Comparison of ENCODE assay signal across 24 cellular contexts in genomic region chr5:27908341-27908740, GRCh38.
DNase-seq lines count a peak whose midpoint lies in the region; ATAC-seq, FAIRE-seq and TF ChIP-seq lines count a peak whose summit lies in the region.
"Had no signal": no experiment of that assay in that cellular context is flagged by ENCODE, and none has a peak within 500 bp of the region (broad histone marks: within the 10 kb centered on the region; RNA-seq: fewer than 3 reads in every experiment).

No MANE protein-coding gene starts in this region.

- H3K27ac ChIP-seq in breast epithelium (no peak overlapping the region), PC-3 (ENCODE audit: low read length) (no peak overlapping the region), aorta (ENCODE audit: low read depth in 1 of 2, low read length in 2 of 2) (no peak overlapping the region)
- H3K27ac ChIP-seq: 22Rv1 had no signal

- TF ChIP-seq POLR2A in breast epithelium (IDR thresholded peaks at IDR 0.05) = no peak

- intact Hi-C loops in MCF 10A (cut with micrococcal nuclease) (no loop called here), breast epithelium (cut with DNase I; ENCODE audit: low total_unique reads) (no loop called here), PC-3 (cut with micrococcal nuclease) (no loop called here), aorta (cut with DNase I) (no loop called here)

- H3K79me2 ChIP-seq in PC-3 (ENCODE audit: low read length) = no peaks in the 10 kb centered on the region

- no peak; the same call in 1 of the 2 replicates for ATAC-seq in PC-3
- no peak for ATAC-seq in HG02610 (IDR thresholded peaks at IDR 0.05; ENCODE audit: unreplicated experiment)
- ATAC-seq in aorta (ENCODE audit: low FRiP score) = no peak
- ATAC-seq: HCT116, K562, SK-N-SH treated with all-trans-retinoic acid at 6 μM for 48 hours had no signal

- H3K9ac ChIP-seq in PC-3 (ENCODE audit: low read length) = no peak overlapping the region

- no peak for FAIRE-seq in bronchial epithelial cell (lab: Jason Lieb, UNC)
- FAIRE-seq: GM12892, GM19239, H1, K562 had no signal

- DNase-seq in MCF 10A (ENCODE audit: unreplicated experiment) = peak; percentile 17
- no peak for DNase-seq in breast epithelium (ENCODE audit: low spot score in 2 of 2)
- DNase-seq in PC-3 = peak; percentile 49
- DNase-seq in bronchial epithelial cell (ENCODE audit: low read depth) = peak; percentile 66
- no peak for DNase-seq in Kasumi-1 (lab: John Stamatoyannopoulos, UW)
- no peak for DNase-seq in DMS53 (lab: John Stamatoyannopoulos, UW)
- DNase-seq in aorta = no peak
- DNase-seq: CD4-positive, CD25-positive, alpha-beta regulatory T cell; COR-L47; DMS79 treated with DMSO at 0.1 percent for 48 hours; GF-D8; MM.1S; NCI-H1694; NCI-H2029 treated with DMSO at 0.1 percent for 48 hours; NCI-H2227 treated with DMSO at 0.1 percent for 48 hours; NCI-H526 treated with DMSO at 0.1 percent for 48 hours had no signal

- H3K9me3 Mint-ChIP-seq in MCF 10A (ENCODE audit: unreplicated experiment) = no peaks in the 10 kb centered on the region

- H3F3A ChIP-seq in PC-3 (ENCODE audit: low read length, unreplicated experiment) = peaks cover 8% of the 10 kb centered on the region

- no peak overlapping the region for H3K4me3 ChIP-seq in breast epithelium
- no peak overlapping the region for H3K4me3 ChIP-seq in PC-3 (ENCODE audit: low read length)
- no peak overlapping the region for H3K4me3 ChIP-seq in bronchial epithelial cell (ENCODE audit: low read depth, low read length)
- no peak overlapping the region for H3K4me3 ChIP-seq in aorta (ENCODE audit: low read length in 2 of 2)
- H3K4me3 ChIP-seq: K562 had no signal

- no peaks in the 10 kb centered on the region for H3K27me3 Mint-ChIP-seq in MCF 10A (ENCODE audit: insufficient read depth, unreplicated experiment)
- H3K27me3 Mint-ChIP-seq: CD4-positive, CD25-positive, alpha-beta regulatory T cell had no signal

- CTCF ChIA-PET in MCF 10A (lab: Yijun Ruan, JAX) (no interaction called here), PC-3 (lab: Charles Lee) (no interaction called here)

- 74 to 78% methylated on average over 5 of the region's 5 CpGs for WGBS in aorta, 2 donors

- H3K4me1 Mint-ChIP-seq in MCF 10A (ENCODE audit: insufficient read depth, unreplicated experiment) = peaks cover 18% of the 10 kb centered on the region
- H3K4me1 Mint-ChIP-seq: CD4-positive, CD25-positive, alpha-beta regulatory T cell had no signal

- TF ChIP-seq CTCF in MCF 10A (IDR thresholded peaks at IDR 0.05; ENCODE audit: unreplicated experiment) (no peak), breast epithelium (IDR thresholded peaks at IDR 0.05) (no peak), PC-3 (conservative IDR thresholded peaks at IDR 0.05; ENCODE audit: low read depth, low read length) (no peak), bronchial epithelial cell (IDR thresholded peaks at IDR 0.05; ENCODE audit: insufficient read depth, low read length, severe bottlenecking) (no peak)

- no peak overlapping the region for H3K4me2 ChIP-seq in PC-3 (ENCODE audit: low read length)

- H3K9me3 ChIP-seq in breast epithelium (peaks cover 0 to 1% of the 10 kb centered on the region in 2 donors), PC-3 (ENCODE audit: low read length) (no peaks in the 10 kb centered on the region), aorta (ENCODE audit: control insufficient read depth, low read length) (no peaks in the 10 kb centered on the region)

- POLR2A ChIA-PET in MCF 10A (lab: Yijun Ruan, JAX) (interaction anchor here (0.6 kb wide), 1 partner anchor 131 kb away, joined by 4 read pairs; no protein-coding TSS in a partner anchor), PC-3 (lab: Charles Lee; ENCODE audit: unreplicated experiment) (no interaction called here)

- no TSS peak for BruUV-seq in MCF 10A (replicated peaks; lab: Mats Ljungman, UMichigan)
- BruUV-seq in PC-3 (replicated peaks; lab: Mats Ljungman, UMichigan) = no TSS peak

- no peak overlapping the region for H3K27ac Mint-ChIP-seq in MCF 10A (ENCODE audit: low read depth, unreplicated experiment)
- H3K27ac Mint-ChIP-seq: CD4-positive, CD25-positive, alpha-beta regulatory T cell had no signal

- H3K36me3 ChIP-seq in breast epithelium (no peaks in the 10 kb centered on the region), PC-3 (ENCODE audit: low read depth, low read length) (no peaks in the 10 kb centered on the region), bronchial epithelial cell (ENCODE audit: control insufficient read depth, insufficient read depth, low read length) (no peaks in the 10 kb centered on the region), aorta (ENCODE audit: control insufficient read depth in 1 of 2, insufficient read depth in 2 of 2, low read length in 1 of 2) (no peaks in the 10 kb centered on the region)

- no peaks in the 10 kb centered on the region for H3K27me3 ChIP-seq in breast epithelium
- H3K27me3 ChIP-seq in PC-3 (ENCODE audit: low read length) = no peaks in the 10 kb centered on the region
- no peaks in the 10 kb centered on the region for H3K27me3 ChIP-seq in bronchial epithelial cell (ENCODE audit: control insufficient read depth, insufficient read depth, low read length)
- H3K27me3 ChIP-seq in aorta (ENCODE audit: control insufficient read depth in 1 of 2, insufficient read depth in 2 of 2, low read length in 1 of 2) = no peaks in the 10 kb centered on the region

- no peaks in the 10 kb centered on the region for H3K36me3 Mint-ChIP-seq in MCF 10A (ENCODE audit: insufficient read depth, unreplicated experiment)
- H3K36me3 Mint-ChIP-seq: CD4-positive, CD25-positive, alpha-beta regulatory T cell had no signal

- no peak overlapping the region for H3K4me3 Mint-ChIP-seq in MCF 10A (ENCODE audit: unreplicated experiment)
- H3K4me3 Mint-ChIP-seq: CD4-positive, CD25-positive, alpha-beta regulatory T cell had no signal

- no peaks in the 10 kb centered on the region for H3K4me1 ChIP-seq in breast epithelium
- H3K4me1 ChIP-seq in PC-3 (ENCODE audit: insufficient read depth, low read length) = peaks cover 29% of the 10 kb centered on the region
- no peaks in the 10 kb centered on the region for H3K4me1 ChIP-seq in aorta (ENCODE audit: control insufficient read depth in 1 of 2, insufficient read depth in 2 of 2, low read length in 2 of 2)

- no peak overlapping the region for H2AFZ ChIP-seq in PC-3 (ENCODE audit: low read length)

- no peaks in the 10 kb centered on the region for H3K9me2 ChIP-seq in PC-3 (replicated peaks; ENCODE audit: low read length)

- H4K20me1 ChIP-seq in PC-3 (ENCODE audit: low read length) = no peaks in the 10 kb centered on the region

Comparison
In these comparisons a context has a peak if more than half of its experiments do, and no peak if none do; other contexts are left out.
1. DNase-seq: peak in MCF 10A (single experiment), PC-3 (single experiment) and bronchial epithelial cell (single experiment); none in breast epithelium (0 of 2), Kasumi-1 (0 of 2), DMS53 (single experiment) and aorta (0 of 2).